28 cellular contexts compared by ENCODE assay signal in the genomic region with DNA sequence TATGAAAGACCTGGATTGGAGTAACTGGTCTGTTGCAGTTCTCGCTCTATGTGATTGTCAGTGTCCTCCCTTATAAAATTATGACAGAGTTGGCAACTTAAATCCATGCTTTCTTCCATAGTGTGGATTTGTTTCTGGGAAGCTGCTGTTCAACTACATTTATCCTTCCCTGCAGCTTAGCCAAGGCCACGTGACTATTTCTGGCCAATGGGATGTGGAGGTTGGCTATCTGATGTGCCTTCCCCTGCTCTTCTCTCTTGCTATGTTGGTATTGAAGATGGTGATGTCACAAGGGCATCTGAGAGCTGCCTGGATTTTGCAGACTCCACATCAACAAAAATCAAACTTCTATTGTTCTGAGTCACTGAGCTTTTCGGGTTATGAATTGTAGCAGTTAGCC.
"Had no signal": no experiment of that assay in that cellular context is flagged by ENCODE, and none has a peak within 500 bp of the region (broad histone marks: within the 10 kb centered on the region; RNA-seq: fewer than 3 reads in every experiment).

No MANE protein-coding gene starts in this region.

- H3K4me3 Mint-ChIP-seq: activated CD4-positive, alpha-beta T cell treated with anti-CD3 and anti-CD28 coated beads for 36 hours; activated CD8-positive, alpha-beta memory T cell treated with anti-CD3 and anti-CD28 coated beads, Interleukin-2, amount 10 ng/mL, durations not matched to agents 7 days and 5 days; activated CD8-positive, alpha-beta T cell treated with anti-CD3 and anti-CD28 coated beads, Interleukin-2, amount 10 ng/mL, durations not matched to agents 7 days and 5 days; activated naive CD4-positive, alpha-beta T cell treated with anti-CD3 and anti-CD28 coated beads, Interleukin-2, amount 50 U/mL, for 24 hours; central memory CD8-positive, alpha-beta T cell; naive thymus-derived CD8-positive, alpha-beta T cell; neural crest cell; stimulated activated effector memory CD8-positive, alpha-beta T cell treated with anti-CD3 and anti-CD28 coated beads, Interleukin-12 subunit alpha, Interleukin-12 subunit beta, amount 100 ng/mL, for 72 hours; stimulated activated naive CD8-positive, alpha-beta T cell treated with anti-CD3 and anti-CD28 coated beads, Interleukin-15, Interleukin-2, amounts not matched to agents 100 ng/mL and 50 ng/mL, for 24 hours had no signal

- H3K4me1 Mint-ChIP-seq: activated CD4-positive, alpha-beta T cell treated with anti-CD3 and anti-CD28 coated beads for 36 hours; activated CD8-positive, alpha-beta memory T cell treated with anti-CD3 and anti-CD28 coated beads, Interleukin-2, amount 10 ng/mL, durations not matched to agents 7 days and 5 days; activated naive CD4-positive, alpha-beta T cell treated with anti-CD3 and anti-CD28 coated beads, Interleukin-2, amount 50 U/mL, for 24 hours; central memory CD8-positive, alpha-beta T cell; naive thymus-derived CD8-positive, alpha-beta T cell; neural crest cell; stimulated activated effector memory CD8-positive, alpha-beta T cell treated with anti-CD3 and anti-CD28 coated beads, Interleukin-12 subunit alpha, Interleukin-12 subunit beta, amount 100 ng/mL, for 72 hours had no signal

- H3K4me3 ChIP-seq: gastroesophageal sphincter, lower lobe of right lung, pancreas, prostate gland, sigmoid colon, upper lobe of left lung, vagina had no signal

- H3K36me3 ChIP-seq: gastroesophageal sphincter, lower lobe of right lung, pancreas, prostate gland, sigmoid colon, upper lobe of left lung, vagina had no signal

- H3K9me3 ChIP-seq: gastroesophageal sphincter, lower lobe of right lung, pancreas, prostate gland, sigmoid colon, upper lobe of left lung, vagina had no signal

- H3K4me1 ChIP-seq: gastroesophageal sphincter, lower lobe of right lung, prostate gland, sigmoid colon, upper lobe of left lung, vagina had no signal

- DNase-seq: activated CD4-positive, alpha-beta T cell treated with anti-CD3 and anti-CD28 coated beads for 36 hours; activated CD4-positive, CD25-positive, alpha-beta regulatory T cell; activated CD8-positive, alpha-beta memory T cell treated with anti-CD3 and anti-CD28 coated beads, Interleukin-2, amount 10 ng/mL, durations not matched to agents 7 days and 5 days; activated CD8-positive, alpha-beta T cell treated with anti-CD3 and anti-CD28 coated beads, Interleukin-2, amount 10 ng/mL, durations not matched to agents 7 days and 5 days; activated T-cell treated with anti-CD3 and anti-CD28 coated beads, Interleukin-2, amount 50 U/mL, for 48 hours; dermis blood vessel endothelial cell; effector CD8-positive, alpha-beta T cell; hippocampal formation; lower lobe of right lung; mesenchymal stem cell; naive thymus-derived CD8-positive, alpha-beta T cell; pancreas; retina; sigmoid colon; small intestine; stimulated activated CD4-positive, alpha-beta T cell treated with anti-CD3 and anti-CD28 coated beads, Interleukin-4, amount 100 ng/mL, for 24 hours; T-helper 2 cell; upper lobe of left lung had no signal

- ATAC-seq: activated CD4-positive, alpha-beta T cell treated with anti-CD3 and anti-CD28 coated beads for 36 hours; activated CD8-positive, alpha-beta memory T cell treated with anti-CD3 and anti-CD28 coated beads, Interleukin-2, amount 10 ng/mL, durations not matched to agents 7 days and 5 days; activated CD8-positive, alpha-beta T cell treated with anti-CD3 and anti-CD28 coated beads, Interleukin-2, amount 10 ng/mL, durations not matched to agents 7 days and 5 days; gastroesophageal sphincter; left lobe of liver; lower lobe of right lung; naive thymus-derived CD8-positive, alpha-beta T cell; pancreas; stimulated activated effector memory CD8-positive, alpha-beta T cell treated with anti-CD3 and anti-CD28 coated beads, Interleukin-12 subunit alpha, Interleukin-12 subunit beta, amount 100 ng/mL, for 72 hours had no signal

- H3K27me3 Mint-ChIP-seq: stimulated activated naive CD8-positive, alpha-beta T cell treated with anti-CD3 and anti-CD28 coated beads, Interleukin-15, Interleukin-2, amounts not matched to agents 100 ng/mL and 50 ng/mL, for 24 hours had no signal

- H3K27me3 ChIP-seq: gastroesophageal sphincter, pancreas, sigmoid colon, upper lobe of left lung, vagina had no signal

- H3K36me3 Mint-ChIP-seq: activated CD8-positive, alpha-beta memory T cell treated with anti-CD3 and anti-CD28 coated beads, Interleukin-2, amount 10 ng/mL, durations not matched to agents 7 days and 5 days; activated naive CD4-positive, alpha-beta T cell treated with anti-CD3 and anti-CD28 coated beads, Interleukin-2, amount 50 U/mL, for 24 hours; naive thymus-derived CD8-positive, alpha-beta T cell; stimulated activated effector memory CD8-positive, alpha-beta T cell treated with anti-CD3 and anti-CD28 coated beads, Interleukin-12 subunit alpha, Interleukin-12 subunit beta, amount 100 ng/mL, for 72 hours had no signal

- H3K9me3 Mint-ChIP-seq: activated naive CD4-positive, alpha-beta T cell treated with anti-CD3 and anti-CD28 coated beads, Interleukin-2, amount 50 U/mL, for 24 hours; activated T-helper 2 cell treated with anti-CD3 and anti-CD28 coated beads, Interferon-gamma antibody, Interleukin-2, Interleukin-4, amounts not matched to agents 10 μg/mL and 5 μg/mL and 100 μg/mL, durations not matched to agents 14 hours and 24 hours and 36 hours; naive thymus-derived CD8-positive, alpha-beta T cell; neural crest cell; stimulated activated effector memory CD8-positive, alpha-beta T cell treated with anti-CD3 and anti-CD28 coated beads, Interleukin-12 subunit alpha, Interleukin-12 subunit beta, amount 100 ng/mL, for 72 hours had no signal

- H3K27ac Mint-ChIP-seq: activated CD4-positive, alpha-beta T cell treated with anti-CD3 and anti-CD28 coated beads for 36 hours; activated CD8-positive, alpha-beta memory T cell treated with anti-CD3 and anti-CD28 coated beads, Interleukin-2, amount 10 ng/mL, durations not matched to agents 7 days and 5 days; activated CD8-positive, alpha-beta T cell treated with anti-CD3 and anti-CD28 coated beads, Interleukin-2, amount 10 ng/mL, durations not matched to agents 7 days and 5 days; activated naive CD4-positive, alpha-beta T cell treated with anti-CD3 and anti-CD28 coated beads, Interleukin-2, amount 50 U/mL, for 24 hours; activated T-helper 2 cell treated with anti-CD3 and anti-CD28 coated beads, Interferon-gamma antibody, Interleukin-2, Interleukin-4, amounts not matched to agents 10 μg/mL and 5 μg/mL and 100 μg/mL, durations not matched to agents 14 hours and 24 hours and 36 hours; naive thymus-derived CD8-positive, alpha-beta T cell; stimulated activated effector memory CD8-positive, alpha-beta T cell treated with anti-CD3 and anti-CD28 coated beads, Interleukin-12 subunit alpha, Interleukin-12 subunit beta, amount 100 ng/mL, for 72 hours; stimulated activated naive CD8-positive, alpha-beta T cell treated with anti-CD3 and anti-CD28 coated beads, Interleukin-15, Interleukin-2, amounts not matched to agents 100 ng/mL and 50 ng/mL, for 24 hours had no signal
